Comparison of ENCODE assay signal across 8 cellular contexts in the genomic region with DNA sequence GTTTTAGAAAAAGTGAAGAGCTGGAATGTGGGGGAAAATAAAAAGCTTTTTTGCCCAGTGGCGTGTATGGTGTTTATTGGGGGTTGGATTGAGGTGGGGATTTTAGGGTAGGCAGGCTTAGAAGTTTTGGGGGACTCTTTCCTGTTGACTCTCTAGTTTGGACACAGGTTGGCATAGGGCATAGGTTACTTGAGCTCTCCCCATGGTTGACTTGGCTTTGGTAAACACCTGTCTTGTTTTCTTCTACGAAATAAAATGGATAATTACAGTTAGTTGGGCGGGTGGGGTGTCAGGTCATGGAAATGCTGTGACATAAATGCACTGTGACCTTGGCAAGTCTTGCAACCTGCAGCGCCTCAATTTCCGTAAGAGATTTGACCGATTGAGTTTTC. TPM values are rescaled to one million over a fixed set of nuclear protein-coding genes. Genes with fewer than 3 reads are reported as not detected.
A peak's percentile ranks its signal among the peaks of the same experiment; 100 is the strongest.
DNase-seq lines count a peak whose midpoint lies in the region; ATAC-seq and TF ChIP-seq lines count a peak whose summit lies in the region.

No MANE protein-coding gene starts in this region.

- peaks cover 20 to 39% of the 10 kb centered on the region in 2 donors for H3K4me1 ChIP-seq in thoracic aorta (ENCODE audit: control insufficient read depth in 1 of 2, low read depth in 2 of 2)

- ATAC-seq in activated naive CD8-positive, alpha-beta T cell treated with anti-CD3 and anti-CD28 coated beads, Interleukin-2, amount 50 U/mL, for 24 hours: no peak
- ATAC-seq in memory B cell (ENCODE audit: low read depth): no peak
- ATAC-seq in thoracic aorta (ENCODE audit: insufficient number of reproducible peaks, low FRiP score, low read depth): no peak
- ATAC-seq in HG03378 (IDR thresholded peaks at IDR 0.05; ENCODE audit: unreplicated experiment): no peak

- peak overlapping the region; percentile 88 for H3K27ac Mint-ChIP-seq in activated T-cell treated with anti-CD3 and anti-CD28 coated beads, Interleukin-2, amount 50 U/mL, for 24 hours
- H3K27ac Mint-ChIP-seq in activated naive CD8-positive, alpha-beta T cell treated with anti-CD3 and anti-CD28 coated beads, Interleukin-2, amount 50 U/mL, for 24 hours: peak overlapping the region; percentile 92
- H3K27ac Mint-ChIP-seq in memory B cell: peak overlapping the region; percentile 97

- H3K36me3 Mint-ChIP-seq in activated T-cell treated with anti-CD3 and anti-CD28 coated beads, Interleukin-2, amount 50 U/mL, for 24 hours (ENCODE audit: low read depth): peaks cover 62% of the 10 kb centered on the region
- peaks cover 15% of the 10 kb centered on the region for H3K36me3 Mint-ChIP-seq in activated naive CD8-positive, alpha-beta T cell treated with anti-CD3 and anti-CD28 coated beads, Interleukin-2, amount 50 U/mL, for 24 hours (ENCODE audit: low read depth)
- H3K36me3 Mint-ChIP-seq in memory B cell: peaks cover 9% of the 10 kb centered on the region

- H3K4me1 Mint-ChIP-seq in activated T-cell treated with anti-CD3 and anti-CD28 coated beads, Interleukin-2, amount 50 U/mL, for 24 hours (ENCODE audit: low read depth): peaks cover 35% of the 10 kb centered on the region
- peaks cover 33% of the 10 kb centered on the region for H3K4me1 Mint-ChIP-seq in activated naive CD8-positive, alpha-beta T cell treated with anti-CD3 and anti-CD28 coated beads, Interleukin-2, amount 50 U/mL, for 24 hours
- peaks cover 28% of the 10 kb centered on the region for H3K4me1 Mint-ChIP-seq in memory B cell

- peak overlapping the region; percentile 98 for H3K4me3 ChIP-seq in thoracic aorta

- DNase-seq in activated T-cell treated with anti-CD3 and anti-CD28 coated beads, Interleukin-2, amount 50 U/mL, for 24 hours: no peak
- no peak for DNase-seq in activated T-cell treated with anti-CD3 and anti-CD28 coated beads, Interleukin-2, amount 50 U/mL, for 48 hours
- DNase-seq in activated naive CD8-positive, alpha-beta T cell treated with anti-CD3 and anti-CD28 coated beads, Interleukin-2, amount 50 U/mL, for 24 hours: no peak
- DNase-seq in memory B cell (ENCODE audit: low spot score in 2 of 2) (no peak), thoracic aorta (ENCODE audit: low spot score) (no peak), SW480 (ENCODE audit: low spot score) (no peak), MV-4-11 (lab: John Stamatoyannopoulos, UW) (no peak)

- no peak for TF ChIP-seq CTCF in thoracic aorta (IDR thresholded peaks at IDR 0.05)

- no peaks in the 10 kb centered on the region for H3K27me3 Mint-ChIP-seq in activated T-cell treated with anti-CD3 and anti-CD28 coated beads, Interleukin-2, amount 50 U/mL, for 24 hours
- H3K27me3 Mint-ChIP-seq in activated naive CD8-positive, alpha-beta T cell treated with anti-CD3 and anti-CD28 coated beads, Interleukin-2, amount 50 U/mL, for 24 hours: no peaks in the 10 kb centered on the region
- no peaks in the 10 kb centered on the region for H3K27me3 Mint-ChIP-seq in memory B cell

- peaks cover 12% of the 10 kb centered on the region for H3K36me3 ChIP-seq in thoracic aorta

- no peak overlapping the region for H3K4me3 Mint-ChIP-seq in activated T-cell treated with anti-CD3 and anti-CD28 coated beads, Interleukin-2, amount 50 U/mL, for 24 hours
- peak overlapping the region; percentile 94 for H3K4me3 Mint-ChIP-seq in activated naive CD8-positive, alpha-beta T cell treated with anti-CD3 and anti-CD28 coated beads, Interleukin-2, amount 50 U/mL, for 24 hours
- peak overlapping the region; percentile 100 for H3K4me3 Mint-ChIP-seq in memory B cell

- H3K27ac ChIP-seq in thoracic aorta: no peak overlapping the region

- H3K9me3 Mint-ChIP-seq in activated T-cell treated with anti-CD3 and anti-CD28 coated beads, Interleukin-2, amount 50 U/mL, for 24 hours: peaks cover 8% of the 10 kb centered on the region
- H3K9me3 Mint-ChIP-seq in activated naive CD8-positive, alpha-beta T cell treated with anti-CD3 and anti-CD28 coated beads, Interleukin-2, amount 50 U/mL, for 24 hours: peaks cover 8% of the 10 kb centered on the region
- no peaks in the 10 kb centered on the region for H3K9me3 Mint-ChIP-seq in memory B cell

- no peaks in the 10 kb centered on the region for H3K9me3 ChIP-seq in thoracic aorta

- H3K27me3 ChIP-seq in thoracic aorta (replicated peaks; ENCODE audit: insufficient read depth): no peaks in the 10 kb centered on the region

RNA-seq across cellular contexts. Expression of gene TAOK2, which starts 0.7 kb away (rescaled TPM):
- 10 to 100 TPM; 54.6 to 55.0 TPM for total RNA-seq in thoracic aorta

RNA-seq across cellular contexts. Expression of gene TMEM219, which starts 11.1 kb away (rescaled TPM):
- 100 to 1,000 TPM in 1 of 2 donors, 10 to 100 TPM in 1; 79.7 to 161 TPM for total RNA-seq in thoracic aorta

RNA-seq across cellular contexts. Expression of gene HIRIP3, which starts 22.4 kb away (rescaled TPM):
- total RNA-seq in thoracic aorta: 10 to 100 TPM in 1 of 2 donors, 1 to 10 TPM in 1; 6.1 to 17.7 TPM

RNA-seq across cellular contexts. Expression of gene INO80E, which starts 23.1 kb away (rescaled TPM):
- total RNA-seq in thoracic aorta: 10 to 100 TPM; 67.4 to 81.8 TPM

RNA-seq across cellular contexts. Expression of gene DOC2A, which starts 37.8 kb away (rescaled TPM):
- under 1 TPM in 1 of 2 donors, not detected in 1; 0.56 TPM for total RNA-seq in thoracic aorta
